Comparison of ENCODE assay signal across 16 cellular contexts in genomic region chr10:86167762-86168128, GRCh38.
A peak's percentile ranks its signal among the peaks of the same experiment; 100 is the strongest.
DNase-seq lines count a peak whose midpoint lies in the region; ATAC-seq and TF ChIP-seq lines count a peak whose summit lies in the region.
"Had no signal": no experiment of that assay in that cellular context is flagged by ENCODE, and none has a peak within 500 bp of the region (broad histone marks: within the 10 kb centered on the region; RNA-seq: fewer than 3 reads in every experiment).

No MANE protein-coding gene starts in this region.

- POLR2A ChIA-PET in WTC11 (lab: Charles Lee): no interaction called here

- H3K4me1 Mint-ChIP-seq in WTC11: no peaks in the 10 kb centered on the region
- H3K4me1 Mint-ChIP-seq: CD4-positive, CD25-positive, alpha-beta regulatory T cell; CD8-positive, alpha-beta memory T cell had no signal

- H3K9me3 ChIP-seq in spleen: no peaks in the 10 kb centered on the region
- H3K9me3 ChIP-seq: BE2C had no signal

- H3K4me3 Mint-ChIP-seq in WTC11: no peak overlapping the region
- H3K4me3 Mint-ChIP-seq: CD4-positive, CD25-positive, alpha-beta regulatory T cell; CD8-positive, alpha-beta memory T cell had no signal

- TF ChIP-seq CTCF in WTC11 (IDR thresholded peaks at IDR 0.05) (no peak), spleen (IDR thresholded peaks at IDR 0.05 in 8 of 11, conservative IDR thresholded peaks at IDR 0.05 in 3 of 11) (no peak)

- 0 out of 2 replicates have a peak overlapping the region, but pooled peaks have one; percentile 45 for H3K27ac Mint-ChIP-seq in WTC11
- H3K27ac Mint-ChIP-seq: CD4-positive, CD25-positive, alpha-beta regulatory T cell; CD8-positive, alpha-beta memory T cell had no signal

- H3K27me3 Mint-ChIP-seq in WTC11 (ENCODE audit: low read depth): no peaks in the 10 kb centered on the region; the same call in 1 of the 2 replicates

- CTCF ChIA-PET in WTC11 (lab: Charles Lee): interaction anchor here (1.1 kb wide), 1 partner anchor 11 kb away, joined by 3 read pairs; no protein-coding TSS in a partner anchor

- no peaks in the 10 kb centered on the region for H3K9me3 Mint-ChIP-seq in WTC11

- no peaks in the 10 kb centered on the region for H3K36me3 ChIP-seq in spleen
- H3K36me3 ChIP-seq: BE2C had no signal

- no peak for TF ChIP-seq POLR2A in spleen (IDR thresholded peaks at IDR 0.05)

- DNase-seq in cardiac septum (ENCODE audit: low spot score): peak; percentile 63
- no peak for DNase-seq in Right ventricle myocardium inferior (ENCODE audit: missing footprints)
- DNase-seq in WTC11 (ENCODE audit: low spot score): no peak
- DNase-seq in spleen: peak; percentile 47
- no peak for DNase-seq in NK-92 treated with Interleukin-12 subunit alpha and Interleukin-12 subunit beta, amount 100 ng/mL, for 24 hours (lab: John Stamatoyannopoulos, UW)
- no peak for DNase-seq in cerebellar cortex (ENCODE audit: low spot score)
- DNase-seq in H4 (ENCODE audit: low spot score): no peak
- DNase-seq: ACHN; BE2C; C1 segment of cervical spinal cord; CD4-positive, CD25-positive, alpha-beta regulatory T cell; CD8-positive, alpha-beta memory T cell; COR-L47; DMS 273 treated with DMSO at 0.1 percent for 48 hours; GM23248; HCEC 1CT had no signal

- intact Hi-C loops in cardiac septum (cut with DNase I) (no loop called here), Right ventricle myocardium inferior (cut with DNase I) (no loop called here), spleen (cut with DNase I; ENCODE audit: low total_unique reads) (no loop called here)

- no peaks in the 10 kb centered on the region for H3K27me3 ChIP-seq in spleen (replicated peaks in 1 of 7)
- H3K27me3 ChIP-seq: BE2C had no signal

- H3K36me3 Mint-ChIP-seq in WTC11: no peaks in the 10 kb centered on the region
- H3K36me3 Mint-ChIP-seq: CD4-positive, CD25-positive, alpha-beta regulatory T cell; CD8-positive, alpha-beta memory T cell had no signal

- no peak overlapping the region for H3K4me3 ChIP-seq in spleen
- H3K4me3 ChIP-seq: GM23248 had no signal

- WGBS in spleen, 5 donors: 73 to 81% (median 76%) methylated on average over 4 of the region's 4 CpGs

- ATAC-seq in Right ventricle myocardium inferior: no peak
- no peak for ATAC-seq in WTC11

- no peaks in the 10 kb centered on the region for H3K4me1 ChIP-seq in spleen
- H3K4me1 ChIP-seq: BE2C had no signal

- H3K27ac ChIP-seq in spleen: no peak overlapping the region
- H3K27ac ChIP-seq: GM23248 had no signal

TF ChIP-seq in WTC11, 78 proteins besides CTCF, POLR2A, EP300 and RAD21:
- TF ChIP-seq ZNF232 (CRISPR knock-in tag; IDR thresholded peaks at IDR 0.05) (no peak), TEAD1 (CRISPR knock-in tag; IDR thresholded peaks at IDR 0.05) (no peak), ZNF425 (CRISPR knock-in tag; conservative IDR thresholded peaks at IDR 0.05) (no peak), TCF7 (CRISPR knock-in tag; IDR thresholded peaks at IDR 0.05; ENCODE audit: low read depth) (no peak)

Comparison
In these comparisons a context has a peak if more than half of its experiments do, and no peak if none do; other contexts are left out.
1. DNase-seq: peak in cardiac septum (single experiment) and spleen (single experiment); none in Right ventricle myocardium inferior (single experiment), WTC11 (single experiment), NK-92 treated with Interleukin-12 subunit alpha and Interleukin-12 subunit beta, amount 100 ng/mL, for 24 hours (single experiment), cerebellar cortex (single experiment) and H4 (single experiment).